19 cellular contexts compared by ENCODE assay signal in genomic region chr7:50806143-50806542, GRCh38. TPM values are rescaled to one million over a fixed set of nuclear protein-coding genes. Genes with fewer than 3 reads are reported as not detected.
A peak's percentile ranks its signal among the peaks of the same experiment; 100 is the strongest.
DNase-seq lines count a peak whose midpoint lies in the region; ATAC-seq lines count a peak whose summit lies in the region.
"Had no signal": no experiment of that assay in that cellular context is flagged by ENCODE, and none has a peak within 500 bp of the region (broad histone marks: within the 10 kb centered on the region; RNA-seq: fewer than 3 reads in every experiment).

No MANE protein-coding gene starts in this region.

- ATAC-seq in HG02973 (IDR thresholded peaks at IDR 0.05; ENCODE audit: unreplicated experiment) = no peak
- no peak for ATAC-seq in effector memory CD8-positive, alpha-beta T cell (replicated peaks)
- ATAC-seq: A549, HCT116, HepG2 had no signal

- no peak overlapping the region for H2BK120ac ChIP-seq in mesenchymal stem cell (ENCODE audit: low read depth, low read length)

- no peaks in the 10 kb centered on the region for H3K9me3 ChIP-seq in mesenchymal stem cell (ENCODE audit: control insufficient read depth, low read length)
- H3K9me3 ChIP-seq: A549, Caco-2 had no signal

- H3K27ac Mint-ChIP-seq in effector memory CD8-positive, alpha-beta T cell = no peak overlapping the region
- H3K27ac Mint-ChIP-seq: CD4-positive, CD25-positive, alpha-beta regulatory T cell; HFFc6; IgD-negative memory B cell had no signal

- no peak overlapping the region for H3K9ac ChIP-seq in mesenchymal stem cell (ENCODE audit: low read length)
- H3K9ac ChIP-seq: GM23248 had no signal

- no peak overlapping the region for H3K27ac ChIP-seq in mesenchymal stem cell (ENCODE audit: low read length, poor library complexity, severe bottlenecking)
- H3K27ac ChIP-seq: 22Rv1, GM23248 had no signal

- peaks cover 0 to 46% of the 10 kb centered on the region in 2 experiments for H3K27me3 ChIP-seq in mesenchymal stem cell (ENCODE audit: control insufficient read depth in 1 of 2, insufficient read depth in 1 of 2, low read length in 2 of 2)

- H3K4me2 ChIP-seq in mesenchymal stem cell (ENCODE audit: low read length, poor library complexity, severe bottlenecking) = no peak overlapping the region
- H3K4me2 ChIP-seq: A549 had no signal

- H4K91ac ChIP-seq in mesenchymal stem cell (ENCODE audit: low read length) = no peak overlapping the region

- H3K36me3 ChIP-seq in mesenchymal stem cell (ENCODE audit: control insufficient read depth in 1 of 2, insufficient read depth in 2 of 2, low read depth in 1 of 2, low read length in 2 of 2) = no peaks in the 10 kb centered on the region

- peak; percentile 60 for DNase-seq in NCI-H146 (lab: John Stamatoyannopoulos, UW)
- no peak for DNase-seq in NCI-H146 treated with DMSO at 0.1 percent for 48 hours (lab: John Stamatoyannopoulos, UW; ENCODE audit: unreplicated experiment)
- peak; percentile 19 for DNase-seq in COR-L47 (lab: John Stamatoyannopoulos, UW)
- peak; percentile 92 for DNase-seq in NCI-H69 (lab: John Stamatoyannopoulos, UW)
- no peak for DNase-seq in mesenchymal stem cell
- DNase-seq in effector memory CD8-positive, alpha-beta T cell = no peak
- no peak for DNase-seq in AG08395 (ENCODE audit: low spot score)
- DNase-seq: C1 segment of cervical spinal cord; Caco-2; CD4-positive, CD25-positive, alpha-beta regulatory T cell; CD8-positive, alpha-beta memory T cell; GM23248; HFFc6 had no signal

- H2AFZ ChIP-seq in mesenchymal stem cell (ENCODE audit: low read depth, low read length) = no peak overlapping the region
- H2AFZ ChIP-seq: GM23248 had no signal

- no peaks in the 10 kb centered on the region for H3K9me3 Mint-ChIP-seq in effector memory CD8-positive, alpha-beta T cell
- H3K9me3 Mint-ChIP-seq: CD8-positive, alpha-beta memory T cell; HFFc6; IgD-negative memory B cell had no signal

- peaks cover 14 to 68% of the 10 kb centered on the region in 2 donors for H3K27me3 Mint-ChIP-seq in effector memory CD8-positive, alpha-beta T cell

- no peak overlapping the region for H3K4ac ChIP-seq in mesenchymal stem cell (ENCODE audit: low read depth in 1 of 2, low read length in 2 of 2)

- H2BK12ac ChIP-seq in mesenchymal stem cell (ENCODE audit: low read length in 2 of 2) = no peak overlapping the region

- H3K36me3 Mint-ChIP-seq in effector memory CD8-positive, alpha-beta T cell (ENCODE audit: insufficient read depth) = no peaks in the 10 kb centered on the region
- H3K36me3 Mint-ChIP-seq: CD4-positive, CD25-positive, alpha-beta regulatory T cell; CD8-positive, alpha-beta memory T cell; IgD-negative memory B cell had no signal

- peaks cover 24% of the 10 kb centered on the region for H3K4me1 ChIP-seq in mesenchymal stem cell (ENCODE audit: control insufficient read depth, insufficient read depth, low read depth, low read length)
- H3K4me1 ChIP-seq: Caco-2 had no signal

- H3K4me3 Mint-ChIP-seq in effector memory CD8-positive, alpha-beta T cell = no peak overlapping the region
- H3K4me3 Mint-ChIP-seq: CD4-positive, CD25-positive, alpha-beta regulatory T cell; CD8-positive, alpha-beta memory T cell; HFFc6; IgD-negative memory B cell had no signal

- H4K8ac ChIP-seq in mesenchymal stem cell (ENCODE audit: low read length) = no peak overlapping the region

- H2BK5ac ChIP-seq in mesenchymal stem cell (ENCODE audit: low read depth, low read length, poor library complexity, severe bottlenecking) = no peak overlapping the region

- H2AK5ac ChIP-seq in mesenchymal stem cell (ENCODE audit: low read length, severe bottlenecking) = peak overlapping the region; percentile 53

- no peak overlapping the region for H3K18ac ChIP-seq in mesenchymal stem cell (ENCODE audit: low read depth in 1 of 2, low read length in 2 of 2)

- no peak overlapping the region for H3K14ac ChIP-seq in mesenchymal stem cell (ENCODE audit: low read length in 2 of 2)

- no peak overlapping the region for H3K23ac ChIP-seq in mesenchymal stem cell (ENCODE audit: low read length in 2 of 2)

- no peak overlapping the region for H3K4me3 ChIP-seq in mesenchymal stem cell (ENCODE audit: insufficient read depth in 1 of 2, low read depth in 1 of 2, low read length in 2 of 2)
- H3K4me3 ChIP-seq: A549, GM23248 had no signal

- no peaks in the 10 kb centered on the region for H3K79me1 ChIP-seq in mesenchymal stem cell (replicated peaks; ENCODE audit: low read length, poor library complexity, severe bottlenecking)

- no peaks in the 10 kb centered on the region for H3K4me1 Mint-ChIP-seq in effector memory CD8-positive, alpha-beta T cell (ENCODE audit: low read depth in 2 of 2)
- H3K4me1 Mint-ChIP-seq: CD4-positive, CD25-positive, alpha-beta regulatory T cell; CD8-positive, alpha-beta memory T cell had no signal

- H2BK15ac ChIP-seq in mesenchymal stem cell (ENCODE audit: low read depth, poor library complexity, severe bottlenecking) = no peak overlapping the region

- 79% methylated on average over 9 of the region's 9 CpGs for WGBS in mesenchymal stem cell

RNA-seq across cellular contexts. Expression of gene GRB10, which starts 23.4 kb away (rescaled TPM):
- 16.9 TPM for polyA plus RNA-seq in mesenchymal stem cell (2013, experiment 1 of 2)
- polyA plus RNA-seq in mesenchymal stem cell (2013, experiment 2 of 2) = 16.6 TPM

Comparison
In these comparisons a context has a peak if more than half of its experiments do, and no peak if none do; other contexts are left out.
1. DNase-seq: peak in NCI-H146 (single experiment), COR-L47 (single experiment) and NCI-H69 (single experiment); none in NCI-H146 treated with DMSO at 0.1 percent for 48 hours (single experiment), mesenchymal stem cell (single experiment), effector memory CD8-positive, alpha-beta T cell (0 of 3) and AG08395 (single experiment).